27 cellular contexts compared by ENCODE assay signal in genomic region chr5:43619380-43619779, GRCh38. TPM values are rescaled to one million over a fixed set of nuclear protein-coding genes. Genes with fewer than 3 reads are reported as not detected.
DNase-seq lines count a peak whose midpoint lies in the region; ATAC-seq and FAIRE-seq lines count a peak whose summit lies in the region.
"Had no signal": no experiment of that assay in that cellular context is flagged by ENCODE, and none has a peak within 500 bp of the region (broad histone marks: within the 10 kb centered on the region; RNA-seq: fewer than 3 reads in every experiment).

No MANE protein-coding gene starts in this region.

- DNase-seq in NCI-H2081 (lab: John Stamatoyannopoulos, UW) (peak; percentile 26 to 57), NCI-H2081 treated with DMSO at 0.1 percent for 48 hours (lab: John Stamatoyannopoulos, UW) (no peak), GM19239 (ENCODE audit: insufficient read length, low spot score) (no peak), fibroblast of peridontal ligament (ENCODE audit: extremely low read depth) (peak; percentile 67), sciatic nerve (ENCODE audit: low spot score) (no peak)
- DNase-seq in activated T-helper 1 cell treated with anti-CD3 and anti-CD28 coated beads, Interleukin-12 subunit alpha, Interleukin-12 subunit beta, Interleukin-2, Interleukin-4 antibody, amounts not matched to agents 30 ng/mL and 10 ng/mL and 1 ng/mL, durations not matched to agents 14 hours and 24 hours and 36 hours (ENCODE audit: low spot score): no peak
- DNase-seq: activated CD4-positive, CD25-positive, alpha-beta regulatory T cell; activated CD8-positive, alpha-beta memory T cell treated with anti-CD3 and anti-CD28 coated beads, Interleukin-2, amount 50 U/mL, for 4 hours; activated naive CD4-positive, alpha-beta T cell treated with anti-CD3 and anti-CD28 coated beads, Interleukin-2, amount 50 U/mL, for 16 hours; CD4-positive, alpha-beta memory T cell; foreskin keratinocyte; GM23248; HFFc6; Kasumi-1; mesenchymal stem cell; NCI-H1048; NCI-H1694 treated with DMSO at 0.1 percent for 48 hours; NCI-H2227 treated with DMSO at 0.1 percent for 48 hours; NCI-H526 treated with DMSO at 0.1 percent for 48 hours; stimulated activated naive CD4-positive, alpha-beta T cell had no signal

- H3K27me3 Mint-ChIP-seq in activated T-helper 1 cell treated with anti-CD3 and anti-CD28 coated beads, Interleukin-12 subunit alpha, Interleukin-12 subunit beta, Interleukin-2, Interleukin-4 antibody, amounts not matched to agents 30 ng/mL and 10 ng/mL and 1 ng/mL, durations not matched to agents 14 hours and 24 hours and 36 hours (ENCODE audit: insufficient read depth): no peaks in the 10 kb centered on the region
- H3K27me3 Mint-ChIP-seq: CD4-positive, alpha-beta memory T cell; central memory CD8-positive, alpha-beta T cell had no signal

- H3K36me3 Mint-ChIP-seq in activated T-helper 1 cell treated with anti-CD3 and anti-CD28 coated beads, Interleukin-12 subunit alpha, Interleukin-12 subunit beta, Interleukin-2, Interleukin-4 antibody, amounts not matched to agents 30 ng/mL and 10 ng/mL and 1 ng/mL, durations not matched to agents 14 hours and 24 hours and 36 hours (ENCODE audit: low read depth): peaks cover 32% of the 10 kb centered on the region

- ATAC-seq in sciatic nerve: peak; percentile 50
- no peak for ATAC-seq in HG03442 (IDR thresholded peaks at IDR 0.05; ENCODE audit: unreplicated experiment)
- ATAC-seq in HG03280 (IDR thresholded peaks at IDR 0.05; ENCODE audit: unreplicated experiment): no peak
- ATAC-seq: foreskin keratinocyte had no signal

- peak; percentile 8 for FAIRE-seq in GM19239 (lab: Jason Lieb, UNC)
- FAIRE-seq: endothelial cell of umbilical vein, GM12891, urothelium cell line had no signal

- intact Hi-C loops in sciatic nerve (cut with DNase I): no loop called here
- intact Hi-C loops in activated T-helper 1 cell treated with anti-CD3 and anti-CD28 coated beads, Interleukin-12 subunit alpha, Interleukin-12 subunit beta, Interleukin-2, Interleukin-4 antibody, amounts not matched to agents 30 ng/mL and 10 ng/mL and 1 ng/mL, durations not matched to agents 14 hours and 24 hours and 36 hours (cut with micrococcal nuclease): no loop called here

- H3K9me3 Mint-ChIP-seq in activated T-helper 1 cell treated with anti-CD3 and anti-CD28 coated beads, Interleukin-12 subunit alpha, Interleukin-12 subunit beta, Interleukin-2, Interleukin-4 antibody, amounts not matched to agents 30 ng/mL and 10 ng/mL and 1 ng/mL, durations not matched to agents 14 hours and 24 hours and 36 hours: no peaks in the 10 kb centered on the region
- H3K9me3 Mint-ChIP-seq: CD4-positive, alpha-beta memory T cell; central memory CD8-positive, alpha-beta T cell; HFFc6; neural progenitor cell had no signal

- no peak overlapping the region for H3K27ac Mint-ChIP-seq in activated T-helper 1 cell treated with anti-CD3 and anti-CD28 coated beads, Interleukin-12 subunit alpha, Interleukin-12 subunit beta, Interleukin-2, Interleukin-4 antibody, amounts not matched to agents 30 ng/mL and 10 ng/mL and 1 ng/mL, durations not matched to agents 14 hours and 24 hours and 36 hours
- H3K27ac Mint-ChIP-seq: CD4-positive, alpha-beta memory T cell; HFFc6; neural progenitor cell had no signal

- no peak overlapping the region for H3K4me3 Mint-ChIP-seq in activated T-helper 1 cell treated with anti-CD3 and anti-CD28 coated beads, Interleukin-12 subunit alpha, Interleukin-12 subunit beta, Interleukin-2, Interleukin-4 antibody, amounts not matched to agents 30 ng/mL and 10 ng/mL and 1 ng/mL, durations not matched to agents 14 hours and 24 hours and 36 hours
- H3K4me3 Mint-ChIP-seq: CD4-positive, alpha-beta memory T cell; central memory CD8-positive, alpha-beta T cell; HFFc6; neural progenitor cell had no signal

- H3K4me1 Mint-ChIP-seq in activated T-helper 1 cell treated with anti-CD3 and anti-CD28 coated beads, Interleukin-12 subunit alpha, Interleukin-12 subunit beta, Interleukin-2, Interleukin-4 antibody, amounts not matched to agents 30 ng/mL and 10 ng/mL and 1 ng/mL, durations not matched to agents 14 hours and 24 hours and 36 hours (ENCODE audit: low read depth): no peaks in the 10 kb centered on the region

RNA-seq across cellular contexts. Expression of gene NNT, which starts 16.4 kb away (rescaled TPM):
- 38.1 TPM for total RNA-seq in sciatic nerve
- total RNA-seq in activated T-helper 1 cell treated with anti-CD3 and anti-CD28 coated beads, Interleukin-12 subunit alpha, Interleukin-12 subunit beta, Interleukin-2, Interleukin-4 antibody, amounts not matched to agents 30 ng/mL and 10 ng/mL and 1 ng/mL, durations not matched to agents 14 hours and 24 hours and 36 hours: 43.6 and 47.5 TPM in 2 replicates

Comparison
In these comparisons a context has a peak if more than half of its experiments do, and no peak if none do; other contexts are left out.
1. DNase-seq: peak in NCI-H2081 (2 of 2) and fibroblast of peridontal ligament (single experiment); none in NCI-H2081 treated with DMSO at 0.1 percent for 48 hours (single experiment), GM19239 (single experiment), sciatic nerve (single experiment) and activated T-helper 1 cell treated with anti-CD3 and anti-CD28 coated beads, Interleukin-12 subunit alpha, Interleukin-12 subunit beta, Interleukin-2, Interleukin-4 antibody, amounts not matched to agents 30 ng/mL and 10 ng/mL and 1 ng/mL, durations not matched to agents 14 hours and 24 hours and 36 hours (single experiment).